In the genomic region with DNA sequence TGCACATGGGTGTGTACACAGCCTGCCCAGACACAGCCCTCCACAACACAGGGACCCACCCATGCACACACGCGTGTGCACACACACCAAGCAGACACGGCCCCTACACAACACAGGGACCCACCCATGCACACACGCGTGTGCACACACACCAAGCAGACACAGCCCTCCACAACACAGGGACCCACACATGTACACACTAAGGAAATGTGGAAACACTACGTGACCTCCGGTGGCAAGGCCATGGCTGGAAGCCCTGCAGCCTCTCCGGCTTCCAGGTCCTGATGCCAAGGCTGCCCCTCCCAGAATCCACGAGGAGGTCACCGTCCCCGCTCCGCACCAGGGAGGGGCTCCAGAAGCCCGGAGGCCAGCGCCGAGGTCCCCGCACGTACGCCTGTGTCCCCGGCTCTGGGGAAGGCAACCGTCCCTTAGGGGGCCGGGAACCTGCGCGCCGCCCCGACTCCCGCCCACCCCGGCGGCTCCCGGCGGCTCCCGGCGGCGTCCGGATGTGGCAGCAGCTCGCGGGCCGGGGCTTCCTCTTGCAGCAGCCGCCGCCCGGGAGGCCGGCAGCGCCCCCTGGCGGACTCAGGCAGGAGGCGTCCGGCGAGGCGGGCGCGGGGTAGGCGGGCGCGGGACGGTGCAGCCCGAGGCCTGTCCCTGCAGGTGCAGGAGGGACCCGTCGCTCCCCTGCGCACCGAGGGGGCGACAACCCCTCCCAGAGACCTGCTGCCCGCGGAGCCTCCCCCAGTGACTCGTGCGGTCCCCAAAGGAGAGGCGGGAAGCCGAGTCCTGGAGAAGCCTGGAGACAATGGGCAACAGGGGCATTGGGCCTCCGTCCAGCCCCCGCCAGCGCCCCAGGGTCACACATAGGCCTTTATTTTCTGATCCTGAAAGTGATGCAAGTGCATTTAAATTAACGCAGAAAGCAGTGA, we compare ENCODE assay signal across 1 cellular context.
TF ChIP-seq lines count a peak whose summit lies in the region.

No MANE protein-coding gene starts in this region.

TF ChIP-seq in SK-N-SH, 30 proteins besides CTCF, POLR2A, EP300 and RAD21:
- TF ChIP-seq GABPA (IDR thresholded peaks at IDR 0.05; ENCODE audit: low read depth) (peak; percentile 63), TCF12 (IDR thresholded peaks at IDR 0.05) (no peak), SMC3 (IDR thresholded peaks at IDR 0.05; ENCODE audit: low read depth, low read length) (peak; percentile 73), MXI1 (IDR thresholded peaks at IDR 0.05; ENCODE audit: low read depth, low read length) (peak; percentile 23; the same call in 1 of the 2 replicates)
- TF ChIP-seq, protein P1, sequence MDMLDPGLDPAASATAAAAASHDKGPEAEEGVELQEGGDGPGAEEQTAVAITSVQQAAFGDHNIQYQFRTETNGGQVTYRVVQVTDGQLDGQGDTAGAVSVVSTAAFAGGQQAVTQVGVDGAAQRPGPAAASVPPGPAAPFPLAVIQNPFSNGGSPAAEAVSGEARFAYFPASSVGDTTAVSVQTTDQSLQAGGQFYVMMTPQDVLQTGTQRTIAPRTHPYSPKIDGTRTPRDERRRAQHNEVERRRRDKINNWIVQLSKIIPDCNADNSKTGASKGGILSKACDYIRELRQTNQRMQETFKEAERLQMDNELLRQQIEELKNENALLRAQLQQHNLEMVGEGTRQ (IDR thresholded peaks at IDR 0.05; ENCODE audit: borderline replicate concordance, low read depth, low read length) = no peak
- TF ChIP-seq, protein P2, sequence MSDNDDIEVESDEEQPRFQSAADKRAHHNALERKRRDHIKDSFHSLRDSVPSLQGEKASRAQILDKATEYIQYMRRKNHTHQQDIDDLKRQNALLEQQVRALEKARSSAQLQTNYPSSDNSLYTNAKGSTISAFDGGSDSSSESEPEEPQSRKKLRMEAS (IDR thresholded peaks at IDR 0.05; ENCODE audit: low read depth) = peak; percentile 17; the same call in 1 of the 2 replicates
